ENCODE assay signal across 10 cellular contexts in the genomic region with DNA sequence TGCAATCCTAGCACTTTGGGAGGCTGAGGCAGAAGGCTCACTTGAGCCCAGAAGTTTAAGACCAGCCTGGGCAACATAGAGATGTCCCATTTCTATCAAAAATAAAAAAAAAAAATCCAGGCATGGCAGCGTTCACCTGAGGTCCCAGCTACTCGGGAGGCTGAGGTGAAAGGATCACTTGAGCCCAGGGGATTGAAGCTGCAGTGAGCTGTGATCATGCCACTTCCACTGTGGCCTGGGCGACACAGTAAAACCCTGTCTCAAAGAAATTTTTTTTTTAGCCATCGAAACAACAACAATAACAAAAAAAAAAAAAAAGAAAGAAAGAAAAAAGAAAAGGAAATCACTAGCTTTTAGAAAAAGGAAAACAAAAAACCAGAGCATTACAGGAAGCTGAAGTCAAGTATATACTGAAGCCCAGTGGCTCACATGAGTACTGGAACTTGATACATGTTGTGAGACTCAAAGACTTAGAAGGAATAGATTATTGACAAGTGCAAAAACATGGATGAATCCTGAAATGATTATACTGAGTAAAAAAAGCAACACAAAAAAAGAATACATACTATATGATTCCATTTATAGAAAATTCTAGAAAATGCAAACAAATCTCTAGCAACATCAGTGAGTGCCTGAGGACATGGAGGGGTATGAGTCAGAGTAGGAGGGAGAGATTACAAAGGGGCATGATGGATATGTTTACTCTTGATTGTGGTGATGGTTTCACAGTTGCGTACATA. TPM values are rescaled to one million over a fixed set of nuclear protein-coding genes. Genes with fewer than 3 reads are reported as not detected.
A peak's percentile ranks its signal among the peaks of the same experiment; 100 is the strongest.
DNase-seq lines count a peak whose midpoint lies in the region; ATAC-seq, FAIRE-seq and TF ChIP-seq lines count a peak whose summit lies in the region.
"Had no signal": no experiment of that assay in that cellular context is flagged by ENCODE, and none has a peak within 500 bp of the region (broad histone marks: within the 10 kb centered on the region; RNA-seq: fewer than 3 reads in every experiment).

No MANE protein-coding gene starts in this region.

- no peak for TF ChIP-seq POLR2A in GM12892 (IDR thresholded peaks at IDR 0.05; ENCODE audit: low read depth, low read length)

- no peaks in the 10 kb centered on the region for H4K20me1 ChIP-seq in SK-N-SH (ENCODE audit: insufficient read depth)

- WGBS in SK-N-SH (ENCODE audit: low lambda C conversion rate): 79% methylated on average over 5 of the region's 5 CpGs
- 73 to 79% (median 78%) methylated on average over 5 of the region's 5 CpGs for WGBS in psoas muscle, 3 donors

- H3K27ac ChIP-seq in SK-N-SH (ENCODE audit: low read depth in 2 of 2, low read length in 1 of 2) (no peak overlapping the region), psoas muscle (no peak overlapping the region)
- H3K27ac ChIP-seq: ovary had no signal

- FAIRE-seq in GM12892 (lab: Jason Lieb, UNC): peak; percentile 69
- FAIRE-seq: RCC 7860 had no signal

- ATAC-seq in HG02588 (IDR thresholded peaks at IDR 0.05; ENCODE audit: unreplicated experiment): peak; percentile 37
- no peak for ATAC-seq in psoas muscle
- no peak for ATAC-seq in HG02623 (IDR thresholded peaks at IDR 0.05; ENCODE audit: unreplicated experiment)

- H3K9me3 ChIP-seq in SK-N-SH (no peaks in the 10 kb centered on the region), psoas muscle (peaks cover 6% of the 10 kb centered on the region)
- H3K9me3 ChIP-seq: ovary had no signal

- H3K4me3 ChIP-seq in SK-N-SH (ENCODE audit: low read depth in 2 of 2, low read length in 1 of 2) (no peak overlapping the region), psoas muscle (no peak overlapping the region)
- H3K4me3 ChIP-seq: ovary had no signal

- H3K27me3 ChIP-seq in SK-N-SH (ENCODE audit: insufficient read depth) (no peaks in the 10 kb centered on the region), psoas muscle (ENCODE audit: insufficient read depth in 3 of 3, low read length in 2 of 3) (no peaks in the 10 kb centered on the region)
- H3K27me3 ChIP-seq: ovary had no signal

- H2AFZ ChIP-seq in SK-N-SH (ENCODE audit: low read depth): 0 out of 2 replicates have a peak overlapping the region, but pooled peaks have one; percentile 56

- H3K4me1 ChIP-seq in SK-N-SH (ENCODE audit: control insufficient read depth in 1 of 2, insufficient read depth in 2 of 2, low read depth in 1 of 2, low read length in 1 of 2) (no peaks in the 10 kb centered on the region), psoas muscle (no peaks in the 10 kb centered on the region)

- no peaks in the 10 kb centered on the region for H3K9me2 ChIP-seq in SK-N-SH

- DNase-seq in GM12892 (ENCODE audit: insufficient read length): no peak
- no peak for DNase-seq in SK-N-SH
- DNase-seq in foreskin melanocyte: peak; percentile 90
- DNase-seq in psoas muscle: no peak
- no peak for DNase-seq in GM19240 (ENCODE audit: insufficient read length, low spot score)
- DNase-seq: activated CD8-positive, alpha-beta memory T cell treated with anti-CD3 and anti-CD28 coated beads, Interleukin-2, amount 50 U/mL, for 4 hours; ovary had no signal

- POLR2A ChIA-PET in SK-N-SH (lab: Yijun Ruan, JAX): no interaction called here

- no peak overlapping the region for H3K9ac ChIP-seq in SK-N-SH

- H3K79me2 ChIP-seq in SK-N-SH (ENCODE audit: insufficient read depth): no peaks in the 10 kb centered on the region

- CTCF ChIA-PET in SK-N-SH (lab: Yijun Ruan, JAX): interaction anchor here (0.6 to 1.1 kb wide), 4 partner anchors 14 to 573 kb away, joined by 3 to 4 read pairs (median 4); no protein-coding TSS in a partner anchor

- H3F3A ChIP-seq in SK-N-SH (replicated peaks; ENCODE audit: insufficient read depth): peaks cover 4% of the 10 kb centered on the region

- TF ChIP-seq EP300 in SK-N-SH (IDR thresholded peaks at IDR 0.05; ENCODE audit: borderline replicate concordance in 1 of 2, low read depth in 1 of 2, low read length in 1 of 2): no peak

- intact Hi-C loops in psoas muscle (cut with DNase I): no loop called here

- H3K4me2 ChIP-seq in SK-N-SH: no peak overlapping the region

- no peak for TF ChIP-seq CTCF in SK-N-SH (IDR thresholded peaks at IDR 0.05)
- TF ChIP-seq CTCF in psoas muscle (IDR thresholded peaks at IDR 0.05): no peak

- no peaks in the 10 kb centered on the region for H3K36me3 ChIP-seq in SK-N-SH (replicated peaks in 1 of 2; ENCODE audit: control insufficient read depth in 1 of 2, insufficient read depth in 2 of 2, low read length in 1 of 2)
- H3K36me3 ChIP-seq in psoas muscle (ENCODE audit: insufficient read depth in 1 of 2, low read depth in 1 of 2): no peaks in the 10 kb centered on the region
- H3K36me3 ChIP-seq: ovary had no signal

- no peak for TF ChIP-seq RAD21 in SK-N-SH (IDR thresholded peaks at IDR 0.05; ENCODE audit: low read length)

TF ChIP-seq in SK-N-SH, 30 proteins besides CTCF, POLR2A, EP300 and RAD21:
- no peak for TF ChIP-seq MXI1 (IDR thresholded peaks at IDR 0.05; ENCODE audit: low read depth, low read length)
- no peak for TF ChIP-seq FOXJ3 (CRISPR knock-in tag; IDR thresholded peaks at IDR 0.05)
- TF ChIP-seq TCF12 (IDR thresholded peaks at IDR 0.05): no peak
- TF ChIP-seq USF2 (IDR thresholded peaks at IDR 0.05; ENCODE audit: borderline replicate concordance, low read depth, low read length): no peak
- no peak for TF ChIP-seq NFIC (IDR thresholded peaks at IDR 0.05; ENCODE audit: borderline replicate concordance)
- no peak for TF ChIP-seq GATA2 (CRISPR knock-in tag; IDR thresholded peaks at IDR 0.05)
- no peak for TF ChIP-seq EZH2phosphoT487 (IDR thresholded peaks at IDR 0.05; ENCODE audit: borderline replicate concordance, low read depth)
- TF ChIP-seq SIN3A (IDR thresholded peaks at IDR 0.05; ENCODE audit: borderline replicate concordance, low read depth, low read length): no peak
- no peak for TF ChIP-seq REST (IDR thresholded peaks at IDR 0.05; ENCODE audit: low read depth, low read length)

RNA-seq across cellular contexts. Expression of gene RABGAP1L, which starts 6.1 kb away (rescaled TPM):
- polyA plus RNA-seq in GM12892 (2012; ENCODE audit: missing spikeins): 134 TPM
- polyA plus RNA-seq in SK-N-SH (2012; rRNA removed): 7.2 and 10.5 TPM in 2 replicates
- polyA plus RNA-seq in SK-N-SH (2012; cell fraction: cytosol; rRNA removed): 9.5 and 11.1 TPM in 2 replicates
- 9.6 and 9.8 TPM in 2 replicates for polyA plus RNA-seq in SK-N-SH (2012; cell fraction: nucleus; rRNA removed)
- 10 to 100 TPM in 2 of 4 donors, 1 to 10 TPM in 2; 8.7 to 14.4 (median 11.7) TPM for total RNA-seq in psoas muscle
- 1 to 10 TPM; 2.9 to 5.5 (median 5.0) TPM for polyA plus RNA-seq in psoas muscle
